Comparison of ENCODE assay signal across 18 cellular contexts in the genomic region with DNA sequence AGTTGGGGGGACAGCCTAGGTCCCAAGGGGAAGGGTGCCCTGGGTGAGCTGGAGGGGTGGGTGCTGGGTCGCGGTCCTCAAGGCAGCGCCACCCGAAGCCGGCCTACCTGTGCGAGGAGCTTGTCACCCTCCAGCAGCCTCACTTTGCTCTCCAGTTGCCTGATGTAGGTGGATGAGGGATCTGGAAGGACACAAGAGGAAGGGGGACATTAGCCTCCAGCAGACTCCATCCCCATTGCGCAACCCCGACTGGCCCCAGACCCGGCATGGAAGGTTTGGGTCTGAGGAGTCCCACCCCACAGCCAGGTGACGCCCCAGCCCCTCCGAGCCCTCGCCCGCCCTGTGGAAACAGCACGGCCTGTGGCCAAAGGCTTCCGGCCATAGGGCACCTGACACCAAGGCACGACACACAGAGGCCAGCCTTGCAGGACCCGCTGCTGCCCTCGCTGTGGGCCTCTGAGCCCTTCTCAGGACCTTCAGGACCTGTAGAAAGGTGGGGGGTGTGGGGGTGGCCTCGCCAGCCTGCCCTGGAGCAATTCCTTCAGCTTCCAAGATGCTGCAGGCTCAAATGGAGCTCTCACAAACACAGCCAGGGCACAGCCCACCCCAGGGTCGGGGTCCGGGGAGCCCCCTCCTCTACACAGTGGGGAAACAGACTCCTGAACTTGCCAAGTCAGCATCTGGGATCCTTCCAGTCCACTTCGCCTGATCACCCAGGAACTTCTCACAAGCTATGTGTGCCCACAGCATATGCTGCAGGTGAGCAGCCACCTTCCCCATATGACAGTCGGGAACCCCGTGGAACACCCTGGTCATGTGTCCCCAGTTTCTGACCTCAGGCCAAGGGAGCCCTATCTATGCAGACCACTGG. TPM values are rescaled to one million over a fixed set of nuclear protein-coding genes. Genes with fewer than 3 reads are reported as not detected.
A peak's percentile ranks its signal among the peaks of the same experiment; 100 is the strongest.
DNase-seq lines count a peak whose midpoint lies in the region; ATAC-seq and TF ChIP-seq lines count a peak whose summit lies in the region.
"Had no signal": no experiment of that assay in that cellular context is flagged by ENCODE, and none has a peak within 500 bp of the region (broad histone marks: within the 10 kb centered on the region; RNA-seq: fewer than 3 reads in every experiment).

No MANE protein-coding gene starts in this region.

- peak overlapping the region; percentile 99 for H3K4ac ChIP-seq in IMR-90 (ENCODE audit: low read depth, low read length)

- peaks cover 13% of the 10 kb centered on the region for H4K20me1 ChIP-seq in IMR-90 (ENCODE audit: insufficient read depth, low read length)

- H3K4me3 ChIP-seq in IMR-90 (ENCODE audit: insufficient read depth, low read depth, low read length) (no peak overlapping the region), WERI-Rb-1 (ENCODE audit: low read depth, low read length) (no peak overlapping the region), iPS-15b (ENCODE audit: low read depth, low read length) (no peak overlapping the region), sigmoid colon (no peak overlapping the region), heart left ventricle (no peak overlapping the region)
- H3K4me3 ChIP-seq: PC-9 had no signal

- H3K56ac ChIP-seq in IMR-90 (ENCODE audit: extremely low read depth, insufficient read depth, low read length) = no peak overlapping the region

- DNase-seq in IMR-90 (no peak), WERI-Rb-1 (no peak), sigmoid colon (no peak), RPMI8226 (no peak), T-helper 9 cell (no peak), heart left ventricle (no peak)
- DNase-seq: DMS153, GOT3, NCI-H1092, NCI-H146, NCI-H2081, NCI-H510A, NCI-H774, PC-9, Right ventricle myocardium superior had no signal

- H3K27me3 ChIP-seq in IMR-90 (ENCODE audit: control insufficient read depth, insufficient read depth, low read length) (no peaks in the 10 kb centered on the region), WERI-Rb-1 (ENCODE audit: insufficient read depth, low read depth, severe bottlenecking) (no peaks in the 10 kb centered on the region), iPS-15b (ENCODE audit: control insufficient read depth, insufficient read depth, low read length) (no peaks in the 10 kb centered on the region), sigmoid colon (no peaks in the 10 kb centered on the region), heart left ventricle (no peaks in the 10 kb centered on the region)

- CTCF ChIA-PET in IMR-90 (lab: Yijun Ruan, JAX) = interaction anchor here (1.0 kb wide), 1 partner anchor 13 kb away, joined by 3 read pairs; no protein-coding TSS in a partner anchor

- H3K9me1 ChIP-seq in IMR-90 (ENCODE audit: insufficient read depth, low read length) = peaks cover 32% of the 10 kb centered on the region

- H4K8ac ChIP-seq in IMR-90 (ENCODE audit: low read depth in 2 of 2, low read length in 2 of 2) = peak overlapping the region; percentile 84 to 96

- no TSS peak for BruUV-seq in IMR-90 (replicated peaks; lab: Mats Ljungman, UMichigan)

- peak overlapping the region; percentile 99 for H2AK5ac ChIP-seq in IMR-90 (ENCODE audit: low read depth, low read length)

- H3K36me3 ChIP-seq in IMR-90 (ENCODE audit: control insufficient read depth, insufficient read depth, low read length) (no peaks in the 10 kb centered on the region), WERI-Rb-1 (peaks cover 20% of the 10 kb centered on the region), iPS-15b (ENCODE audit: control insufficient read depth, insufficient read depth, low read length) (peaks cover 5% of the 10 kb centered on the region), sigmoid colon (peaks cover 0 to 4% (median 0%) of the 10 kb centered on the region in 4 donors), heart left ventricle (no peaks in the 10 kb centered on the region)

- H3K9ac ChIP-seq in IMR-90 (ENCODE audit: low read depth, low read length) (peak overlapping the region; percentile 52; the same call in 1 of the 2 replicates), iPS-15b (ENCODE audit: low read depth, low read length) (peak overlapping the region; percentile 12)

- ATAC-seq in IMR-90 (ENCODE audit: low read depth) (no peak), GM18498 (IDR thresholded peaks at IDR 0.05; ENCODE audit: unreplicated experiment) (no peak), heart left ventricle (no peak)

- peak overlapping the region; percentile 98 for H2BK20ac ChIP-seq in IMR-90 (ENCODE audit: low read depth, low read length)

- TF ChIP-seq RAD21 in IMR-90 (IDR thresholded peaks at IDR 0.05; ENCODE audit: low read length) = no peak

- H3K9me3 ChIP-seq in IMR-90 (ENCODE audit: control insufficient read depth, insufficient read depth, low read length) = no peaks in the 10 kb centered on the region
- no peaks in the 10 kb centered on the region for H3K9me3 ChIP-seq in WERI-Rb-1 (ENCODE audit: severe bottlenecking)
- no peaks in the 10 kb centered on the region for H3K9me3 ChIP-seq in iPS-15b (ENCODE audit: control insufficient read depth, insufficient read depth, low read length)
- H3K9me3 ChIP-seq in sigmoid colon = no peaks in the 10 kb centered on the region
- H3K9me3 ChIP-seq in heart left ventricle = no peaks in the 10 kb centered on the region

- peak overlapping the region; percentile 94; the same call in 1 of the 2 replicates for H3K23ac ChIP-seq in IMR-90 (ENCODE audit: low read depth, low read length)

- dilution Hi-C loops in IMR-90 (cut with HindIII; ENCODE audit: low sequenced_read_pairs, unreplicated experiment) = no loop called here

- H2BK5ac ChIP-seq in IMR-90 (ENCODE audit: low read depth, low read length, poor library complexity, severe bottlenecking) = peak overlapping the region; percentile 88

- no peak for TF ChIP-seq CTCF in IMR-90 (conservative IDR thresholded peaks at IDR 0.05; ENCODE audit: low read depth, low read length)
- no peak for TF ChIP-seq CTCF in WERI-Rb-1 (IDR thresholded peaks at IDR 0.05; ENCODE audit: low read depth, low read length)
- no peak for TF ChIP-seq CTCF in sigmoid colon (IDR thresholded peaks at IDR 0.05)
- TF ChIP-seq CTCF in heart left ventricle (IDR thresholded peaks at IDR 0.05) = no peak

- peak overlapping the region; percentile 99 for H2BK120ac ChIP-seq in IMR-90 (ENCODE audit: low read depth, low read length)

- H3K27ac ChIP-seq in IMR-90 (ENCODE audit: insufficient read depth, low read length) (peak overlapping the region; percentile 76; the same call in 1 of the 2 replicates), WERI-Rb-1 (peak overlapping the region; percentile 10; the same call in 1 of the 2 replicates), sigmoid colon (peak overlapping the region; percentile 74 to 94 (median 87)), heart left ventricle (peak overlapping the region in 2 of 12 donors; percentile 62 to 84)
- H3K27ac ChIP-seq: C4-2B, PC-9 had no signal

- H3K4me1 ChIP-seq in IMR-90 (ENCODE audit: control insufficient read depth, insufficient read depth, low read length) (peaks cover 36% of the 10 kb centered on the region), iPS-15b (ENCODE audit: control insufficient read depth, insufficient read depth, low read length) (peaks cover 5% of the 10 kb centered on the region), sigmoid colon (peaks cover 0 to 83% (median 80%) of the 10 kb centered on the region in 4 donors), heart left ventricle (peaks cover 0 to 79% (median 49%) of the 10 kb centered on the region in 12 donors)

- peak overlapping the region; percentile 88 for H4K5ac ChIP-seq in IMR-90 (ENCODE audit: low read depth, low read length)

- no peak for TF ChIP-seq POLR2A in IMR-90 (IDR thresholded peaks at IDR 0.05; ENCODE audit: low read depth, low read length)
- no peak for TF ChIP-seq POLR2A in sigmoid colon (IDR thresholded peaks at IDR 0.05)
- no peak for TF ChIP-seq POLR2A in heart left ventricle (IDR thresholded peaks at IDR 0.05)

- peak overlapping the region; percentile 99; the same call in 1 of the 2 replicates for H3K14ac ChIP-seq in IMR-90 (replicated peaks; ENCODE audit: low read depth, low read length)

- no peak for TF ChIP-seq EP300 in sigmoid colon (IDR thresholded peaks at IDR 0.05)

- peaks cover 40 to 76% of the 10 kb centered on the region in 2 experiments for H3K79me1 ChIP-seq in IMR-90 (ENCODE audit: low read depth in 1 of 2, low read length in 2 of 2)

- in situ Hi-C loops in IMR-90 (cut with MboI; ENCODE audit: low sequenced_read_pairs) = no loop called here

- no peak overlapping the region for H3K4me2 ChIP-seq in IMR-90 (ENCODE audit: low read depth, low read length)
- H3K4me2 ChIP-seq: PC-9 had no signal

- POLR2A ChIA-PET in IMR-90 (lab: Charles Lee; ENCODE audit: unreplicated experiment) = interaction anchor here (1.4 kb wide), 1 partner anchor 11 kb away, joined by 3 read pairs; no protein-coding TSS in a partner anchor

- intact Hi-C loops in IMR-90 (cut with micrococcal nuclease) (loop anchor here (2.0 kb wide), 1 partner anchor 69 kb away; the partner anchor contains the start of gene CCDC85C), sigmoid colon (cut with DNase I) (loop anchor here (5.0 kb wide), 1 partner anchor 66 kb away; the partner anchor contains the start of gene CCDC85C), heart left ventricle (cut with DNase I) (loop anchor here in 3 of 10 donors (5.0 to 10.0 kb wide), 3 partner anchors 66 to 71 kb away; partner anchors contain the start of gene CCDC85C (in 2 of the 3))

- H2AFZ ChIP-seq in IMR-90 (replicated peaks; ENCODE audit: low read length, poor library complexity) = peak overlapping the region; percentile 73
- H2AFZ ChIP-seq: PC-9 had no signal

- WGBS in IMR-90 (ENCODE audit: extremely low coverage in 2 of 2, insufficient read length in 1 of 2), 2 experiments = 95% methylated on average over 8 of the region's 24 CpGs; no CpG with 5 or more reads in 1 of the 2 experiments
- 94 to 95% methylated on average over 24 of the region's 24 CpGs for WGBS in sigmoid colon, 2 donors
- 91 to 96% (median 95%) methylated on average over 15 to 24 of the region's 24 CpGs for WGBS in heart left ventricle, 4 donors

- peak overlapping the region; percentile 97 for H2AK9ac ChIP-seq in IMR-90 (replicated peaks; ENCODE audit: low read depth, low read length, poor library complexity)

- peak overlapping the region; percentile 53; the same call in 1 of the 2 replicates for H3K18ac ChIP-seq in IMR-90 (ENCODE audit: low read depth, low read length)

- peak overlapping the region; percentile 99; the same call in 2 of the 3 replicates for H2BK15ac ChIP-seq in IMR-90 (ENCODE audit: low read depth, low read length)

- peak overlapping the region; percentile 96 for H4K91ac ChIP-seq in IMR-90 (ENCODE audit: insufficient read depth, low read depth, low read length)

RNA-seq across cellular contexts. Expression of gene CCNK, which starts 54.9 kb away (rescaled TPM):
- total RNA-seq in IMR-90 (2012; rRNA removed) (18.8 and 33.1 TPM in 2 replicates), sigmoid colon (10 to 100 TPM; 13.2 to 20.5 (median 18.4) TPM), heart left ventricle (10 to 100 TPM; 11.8 to 35.3 (median 30.2) TPM)
- polyA plus RNA-seq in IMR-90 (2012; rRNA removed) (25.0 and 38.3 TPM in 2 replicates), sigmoid colon (10 to 100 TPM; 14.4 to 25.9 (median 17.6) TPM), heart left ventricle (10 to 100 TPM in 1 of 2 donors, 1 to 10 TPM in 1; 9.1 to 20.6 TPM)
- 9.1 and 12.6 TPM in 2 replicates for polyA plus RNA-seq in IMR-90 (2012; cell fraction: cytosol; rRNA removed)
- polyA plus RNA-seq in IMR-90 (2012; cell fraction: nucleus; rRNA removed; ENCODE audit: low replicate concordance) = 14.4 and 41.8 TPM in 2 replicates

RNA-seq across cellular contexts. Expression of gene SETD3, which starts 55.5 kb away (rescaled TPM):
- 31.9 and 35.0 TPM in 2 replicates for total RNA-seq in IMR-90 (2012; rRNA removed)
- polyA plus RNA-seq in IMR-90 (2012; rRNA removed) = 15.9 and 18.8 TPM in 2 replicates
- polyA plus RNA-seq in IMR-90 (2012; cell fraction: cytosol; rRNA removed) = 5.3 and 7.6 TPM in 2 replicates
- polyA plus RNA-seq in IMR-90 (2012; cell fraction: nucleus; rRNA removed; ENCODE audit: low replicate concordance) = 1.7 and 11.2 TPM in 2 replicates
- total RNA-seq in sigmoid colon = 100 to 1,000 TPM; 130 to 164 (median 152) TPM
- 10 to 100 TPM; 34.6 to 54.7 (median 53.6) TPM for polyA plus RNA-seq in sigmoid colon
- 100 to 1,000 TPM in 4 of 9 donors, 10 to 100 TPM in 5; 80.1 to 130 (median 99.4) TPM for total RNA-seq in heart left ventricle
- 10 to 100 TPM; 49.7 to 81.7 TPM for polyA plus RNA-seq in heart left ventricle
